In genomic region chr16:73956592-73957495, GRCh38 we compare ENCODE assay signal across 8 cellular contexts.
A peak's percentile ranks its signal among the peaks of the same experiment; 100 is the strongest.
DNase-seq lines count a peak whose midpoint lies in the region; ATAC-seq, FAIRE-seq and TF ChIP-seq lines count a peak whose summit lies in the region.

No MANE protein-coding gene starts in this region.

- H3K79me2 ChIP-seq in DOHH2 (ENCODE audit: control insufficient read depth, low read length) = no peaks in the 10 kb centered on the region

- CTCF ChIA-PET in activated CD4-positive, alpha-beta memory T cell treated with anti-CD3 and anti-CD28 coated beads for 36 hours (lab: Charles Lee) = interaction anchor here (0.7 to 1.6 kb wide), 6 partner anchors 9 to 1833 kb away, joined by 3 to 6 read pairs (median 4); no protein-coding TSS in a partner anchor

- H3K4me3 ChIP-seq in DOHH2 (ENCODE audit: low read length) = no peak overlapping the region
- no peak overlapping the region for H3K4me3 ChIP-seq in H7 (ENCODE audit: insufficient read depth, low read depth, low read length)
- no peak overlapping the region for H3K4me3 ChIP-seq in pancreas

- ATAC-seq in pancreas (peak; percentile 64 to 82 (median 80)), HG03469 (IDR thresholded peaks at IDR 0.05; ENCODE audit: unreplicated experiment) (no peak), HG03378 (IDR thresholded peaks at IDR 0.05; ENCODE audit: unreplicated experiment) (no peak)

- POLR2A ChIA-PET in activated CD4-positive, alpha-beta memory T cell treated with anti-CD3 and anti-CD28 coated beads for 36 hours (lab: Charles Lee) = no interaction called here

- 35 to 38% methylated on average over 10 of the region's 10 CpGs for WGBS in pancreas, 2 donors

- peaks cover 3% of the 10 kb centered on the region for H3K9me3 Mint-ChIP-seq in activated CD4-positive, alpha-beta memory T cell treated with anti-CD3 and anti-CD28 coated beads for 36 hours

- intact Hi-C loops in activated CD4-positive, alpha-beta memory T cell treated with anti-CD3 and anti-CD28 coated beads for 36 hours (cut with micrococcal nuclease) = no loop called here
- intact Hi-C loops in pancreas (cut with DNase I) = no loop called here

- H3K27ac Mint-ChIP-seq in activated CD4-positive, alpha-beta memory T cell treated with anti-CD3 and anti-CD28 coated beads for 36 hours = no peak overlapping the region

- H3K27ac ChIP-seq in DOHH2 (ENCODE audit: low read depth, low read length) = no peak overlapping the region
- H3K27ac ChIP-seq in pancreas = no peak overlapping the region

- H3K9me3 ChIP-seq in DOHH2 (ENCODE audit: control insufficient read depth, insufficient read depth, low read length) (no peaks in the 10 kb centered on the region), pancreas (no peaks in the 10 kb centered on the region)

- peak; percentile 60 for DNase-seq in H7
- peak; percentile 83 for DNase-seq in NCI-H2227 treated with DMSO at 0.1 percent for 48 hours (lab: John Stamatoyannopoulos, UW)
- peak; percentile 40 for DNase-seq in activated CD4-positive, alpha-beta memory T cell treated with anti-CD3 and anti-CD28 coated beads for 36 hours
- DNase-seq in frontal cortex (ENCODE audit: low spot score in 2 of 2) = peak; percentile 15 to 50
- DNase-seq in pancreas = peak in 4 of 6 donors; percentile 13 to 69 (median 53)

- H3K4me1 ChIP-seq in DOHH2 (ENCODE audit: control insufficient read depth, low read length) (no peaks in the 10 kb centered on the region), pancreas (no peaks in the 10 kb centered on the region)

- no peaks in the 10 kb centered on the region for H3K36me3 Mint-ChIP-seq in activated CD4-positive, alpha-beta memory T cell treated with anti-CD3 and anti-CD28 coated beads for 36 hours

- H3K36me3 ChIP-seq in DOHH2 (ENCODE audit: control insufficient read depth, low read length) (no peaks in the 10 kb centered on the region), H7 (replicated peaks; ENCODE audit: control insufficient read depth, insufficient read depth, low read length) (no peaks in the 10 kb centered on the region), pancreas (no peaks in the 10 kb centered on the region)

- H3K27me3 Mint-ChIP-seq in activated CD4-positive, alpha-beta memory T cell treated with anti-CD3 and anti-CD28 coated beads for 36 hours = no peaks in the 10 kb centered on the region

- H3K4me3 Mint-ChIP-seq in activated CD4-positive, alpha-beta memory T cell treated with anti-CD3 and anti-CD28 coated beads for 36 hours = no peak overlapping the region

- H3K27me3 ChIP-seq in DOHH2 (ENCODE audit: control insufficient read depth, low read length) = no peaks in the 10 kb centered on the region
- no peaks in the 10 kb centered on the region for H3K27me3 ChIP-seq in H7 (ENCODE audit: control insufficient read depth, insufficient read depth, low read length)
- H3K27me3 ChIP-seq in pancreas = no peaks in the 10 kb centered on the region

- TF ChIP-seq CTCF in DOHH2 (IDR thresholded peaks at IDR 0.05; ENCODE audit: low read depth, low read length, poor library complexity, severe bottlenecking) (peak; percentile 81), pancreas (IDR thresholded peaks at IDR 0.05) (peak; percentile 62 to 88 (median 72))

- H3F3A ChIP-seq in DOHH2 (ENCODE audit: control insufficient read depth, insufficient read depth) = no peaks in the 10 kb centered on the region

- H3K4me2 ChIP-seq in DOHH2 (ENCODE audit: low read length) = no peak overlapping the region

- no peaks in the 10 kb centered on the region for H4K20me1 ChIP-seq in DOHH2 (ENCODE audit: control insufficient read depth, insufficient read depth, low read depth, low read length)

- no peaks in the 10 kb centered on the region for H3K4me1 Mint-ChIP-seq in activated CD4-positive, alpha-beta memory T cell treated with anti-CD3 and anti-CD28 coated beads for 36 hours (ENCODE audit: low read depth)

- FAIRE-seq in frontal cortex (lab: Jason Lieb, UNC) (peak; percentile 40), pancreas (lab: Jason Lieb, UNC) (peak; percentile 66)

- H3K9me2 ChIP-seq in DOHH2 (replicated peaks; ENCODE audit: control insufficient read depth, low read length) = no peaks in the 10 kb centered on the region

Comparison
In these comparisons a context has a peak if more than half of its experiments do, and no peak if none do; other contexts are left out.
1. DNase-seq: peak in every context shown above with its lines; median percentile 83 in NCI-H2227 treated with DMSO at 0.1 percent for 48 hours; 60 in H7; 53 in pancreas; 40 in activated CD4-positive, alpha-beta memory T cell treated with anti-CD3 and anti-CD28 coated beads for 36 hours; 32 in frontal cortex.
2. ATAC-seq: peak in pancreas (4 of 4); none in HG03469 (single experiment) and HG03378 (single experiment).